ENCODE assay signal across 9 cellular contexts in the genomic region with DNA sequence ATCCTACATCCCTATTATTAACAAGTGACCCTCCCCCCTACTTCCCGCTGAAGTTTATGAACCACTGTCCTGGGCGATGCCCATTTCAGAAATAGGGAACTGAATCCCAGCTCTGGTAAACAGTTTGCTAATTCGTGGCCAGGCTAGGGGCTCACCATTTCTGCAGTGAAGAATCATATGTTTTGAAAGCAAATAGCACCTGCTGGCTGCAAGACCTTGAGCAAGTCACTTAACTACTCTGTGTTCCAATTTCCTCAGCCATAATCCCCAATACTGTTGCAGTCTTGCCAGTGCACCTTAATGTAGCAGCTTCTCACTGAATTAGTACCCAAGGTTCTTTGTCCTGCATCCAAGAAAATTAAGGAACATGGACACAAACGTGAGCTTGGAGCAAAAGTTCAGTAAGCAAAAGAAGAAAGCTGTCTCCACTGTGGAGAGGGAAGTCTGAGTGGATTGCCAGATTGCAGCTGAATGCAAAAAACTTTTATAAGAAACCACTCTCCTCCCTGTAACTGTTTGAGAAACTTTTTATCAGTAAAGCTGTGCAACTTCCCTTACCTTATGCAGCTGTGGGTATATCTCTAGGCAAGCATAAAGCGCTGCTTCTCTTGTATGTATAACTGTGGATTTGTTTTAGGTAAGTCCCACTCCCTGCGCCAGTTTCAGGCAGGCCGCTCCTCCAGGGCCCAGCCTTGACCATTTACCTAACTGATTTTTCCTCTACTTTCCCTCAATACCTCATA. TPM values are rescaled to one million over a fixed set of nuclear protein-coding genes. Genes with fewer than 3 reads are reported as not detected.
A peak's percentile ranks its signal among the peaks of the same experiment; 100 is the strongest.
DNase-seq lines count a peak whose midpoint lies in the region; ATAC-seq and FAIRE-seq lines count a peak whose summit lies in the region.
"Had no signal": no experiment of that assay in that cellular context is flagged by ENCODE, and none has a peak within 500 bp of the region (broad histone marks: within the 10 kb centered on the region; RNA-seq: fewer than 3 reads in every experiment).

No MANE protein-coding gene starts in this region.

- no peak overlapping the region for H3K18ac ChIP-seq in mesenchymal stem cell (ENCODE audit: low read depth in 1 of 2, low read length in 2 of 2)

- intact Hi-C loops in activated naive CD4-positive, alpha-beta T cell treated with anti-CD3 and anti-CD28 coated beads for 36 hours (cut with micrococcal nuclease) = loop anchor here (1.0 to 5.0 kb wide), 4 partner anchors 29 to 410 kb away; partner anchors contain the start of gene OAS2
- intact Hi-C loops in activated T-helper 1 cell treated with anti-CD3 and anti-CD28 coated beads, Interleukin-12 subunit alpha, Interleukin-12 subunit beta, Interleukin-2, Interleukin-4 antibody, amounts not matched to agents 30 ng/mL and 10 ng/mL and 1 ng/mL, durations not matched to agents 14 hours and 24 hours and 36 hours (cut with micrococcal nuclease) = no loop called here

- H3K36me3 Mint-ChIP-seq in activated naive CD4-positive, alpha-beta T cell treated with anti-CD3 and anti-CD28 coated beads for 36 hours (ENCODE audit: low read depth) = peaks cover 24% of the 10 kb centered on the region
- peaks cover 39% of the 10 kb centered on the region for H3K36me3 Mint-ChIP-seq in activated T-helper 1 cell treated with anti-CD3 and anti-CD28 coated beads, Interleukin-12 subunit alpha, Interleukin-12 subunit beta, Interleukin-2, Interleukin-4 antibody, amounts not matched to agents 30 ng/mL and 10 ng/mL and 1 ng/mL, durations not matched to agents 14 hours and 24 hours and 36 hours (ENCODE audit: low read depth)

- peak overlapping the region; percentile 81 for H3K27ac Mint-ChIP-seq in activated naive CD4-positive, alpha-beta T cell treated with anti-CD3 and anti-CD28 coated beads for 36 hours
- H3K27ac Mint-ChIP-seq in activated T-helper 1 cell treated with anti-CD3 and anti-CD28 coated beads, Interleukin-12 subunit alpha, Interleukin-12 subunit beta, Interleukin-2, Interleukin-4 antibody, amounts not matched to agents 30 ng/mL and 10 ng/mL and 1 ng/mL, durations not matched to agents 14 hours and 24 hours and 36 hours = peak overlapping the region; percentile 95

- WGBS in mesenchymal stem cell = 68% methylated on average over 4 of the region's 7 CpGs

- H4K91ac ChIP-seq in mesenchymal stem cell (ENCODE audit: low read length) = no peak overlapping the region

- H2BK12ac ChIP-seq in mesenchymal stem cell (ENCODE audit: low read length in 2 of 2) = no peak overlapping the region

- no peak overlapping the region for H3K27ac ChIP-seq in mesenchymal stem cell (ENCODE audit: low read length, poor library complexity, severe bottlenecking)

- no peaks in the 10 kb centered on the region for H3K27me3 Mint-ChIP-seq in activated naive CD4-positive, alpha-beta T cell treated with anti-CD3 and anti-CD28 coated beads for 36 hours (ENCODE audit: low read depth)
- no peaks in the 10 kb centered on the region for H3K27me3 Mint-ChIP-seq in activated T-helper 1 cell treated with anti-CD3 and anti-CD28 coated beads, Interleukin-12 subunit alpha, Interleukin-12 subunit beta, Interleukin-2, Interleukin-4 antibody, amounts not matched to agents 30 ng/mL and 10 ng/mL and 1 ng/mL, durations not matched to agents 14 hours and 24 hours and 36 hours (ENCODE audit: insufficient read depth)

- peaks cover 2% of the 10 kb centered on the region for H3K9me3 Mint-ChIP-seq in activated naive CD4-positive, alpha-beta T cell treated with anti-CD3 and anti-CD28 coated beads for 36 hours
- peaks cover 11% of the 10 kb centered on the region for H3K9me3 Mint-ChIP-seq in activated T-helper 1 cell treated with anti-CD3 and anti-CD28 coated beads, Interleukin-12 subunit alpha, Interleukin-12 subunit beta, Interleukin-2, Interleukin-4 antibody, amounts not matched to agents 30 ng/mL and 10 ng/mL and 1 ng/mL, durations not matched to agents 14 hours and 24 hours and 36 hours

- H3K27me3 ChIP-seq in mesenchymal stem cell (ENCODE audit: control insufficient read depth in 1 of 2, insufficient read depth in 1 of 2, low read length in 2 of 2) = no peaks in the 10 kb centered on the region

- H3K79me1 ChIP-seq in mesenchymal stem cell (replicated peaks; ENCODE audit: low read length, poor library complexity, severe bottlenecking) = no peaks in the 10 kb centered on the region

- peaks cover 20% of the 10 kb centered on the region for H3K9me3 ChIP-seq in mesenchymal stem cell (ENCODE audit: control insufficient read depth, low read length)

- peaks cover 56% of the 10 kb centered on the region for H3K4me1 Mint-ChIP-seq in activated naive CD4-positive, alpha-beta T cell treated with anti-CD3 and anti-CD28 coated beads for 36 hours (ENCODE audit: low read depth)
- H3K4me1 Mint-ChIP-seq in activated T-helper 1 cell treated with anti-CD3 and anti-CD28 coated beads, Interleukin-12 subunit alpha, Interleukin-12 subunit beta, Interleukin-2, Interleukin-4 antibody, amounts not matched to agents 30 ng/mL and 10 ng/mL and 1 ng/mL, durations not matched to agents 14 hours and 24 hours and 36 hours (ENCODE audit: low read depth) = peaks cover 87% of the 10 kb centered on the region

- no peak overlapping the region for H2BK5ac ChIP-seq in mesenchymal stem cell (ENCODE audit: low read depth, low read length, poor library complexity, severe bottlenecking)

- no peak overlapping the region for H2BK120ac ChIP-seq in mesenchymal stem cell (ENCODE audit: low read depth, low read length)

- H2AK5ac ChIP-seq in mesenchymal stem cell (ENCODE audit: low read length, severe bottlenecking) = no peak overlapping the region

- H3K36me3 ChIP-seq in mesenchymal stem cell (ENCODE audit: control insufficient read depth in 1 of 2, insufficient read depth in 2 of 2, low read depth in 1 of 2, low read length in 2 of 2) = peaks cover 3 to 27% of the 10 kb centered on the region in 2 experiments

- DNase-seq in activated naive CD4-positive, alpha-beta T cell treated with anti-CD3 and anti-CD28 coated beads for 36 hours = no peak
- no peak for DNase-seq in activated naive CD4-positive, alpha-beta T cell treated with Interleukin-2 at 50 U/mL for 16 hours
- no peak for DNase-seq in activated T-helper 1 cell treated with anti-CD3 and anti-CD28 coated beads, Interleukin-12 subunit alpha, Interleukin-12 subunit beta, Interleukin-2, Interleukin-4 antibody, amounts not matched to agents 30 ng/mL and 10 ng/mL and 1 ng/mL, durations not matched to agents 14 hours and 24 hours and 36 hours (ENCODE audit: low spot score)
- DNase-seq in mesenchymal stem cell = no peak
- DNase-seq in urothelium cell line (ENCODE audit: low spot score) = no peak
- no peak for DNase-seq in NCI-H2227 treated with DMSO at 0.1 percent for 48 hours (lab: John Stamatoyannopoulos, UW)
- DNase-seq in NCI-H2196 treated with DMSO at 0.1 percent for 48 hours (lab: John Stamatoyannopoulos, UW; ENCODE audit: unreplicated experiment) = no peak

- ATAC-seq in HG03097 (IDR thresholded peaks at IDR 0.05; ENCODE audit: low FRiP score, unreplicated experiment) = peak; percentile 30

- peak overlapping the region in 1 of 2 experiments; percentile 90 for H3K4me3 ChIP-seq in mesenchymal stem cell (ENCODE audit: insufficient read depth in 1 of 2, low read depth in 1 of 2, low read length in 2 of 2)

- H3K14ac ChIP-seq in mesenchymal stem cell (ENCODE audit: low read length in 2 of 2) = no peak overlapping the region

- no peak overlapping the region for H3K4ac ChIP-seq in mesenchymal stem cell (ENCODE audit: low read depth in 1 of 2, low read length in 2 of 2)

- CTCF ChIA-PET in activated naive CD4-positive, alpha-beta T cell treated with anti-CD3 and anti-CD28 coated beads for 36 hours (lab: Charles Lee) = interaction anchor here (0.6 to 4.5 kb wide), 11 partner anchors 8 to 1059 kb away, joined by 3 to 23 read pairs (median 4); partner anchors contain the start of genes OAS2 and OAS3

- H3K4me2 ChIP-seq in mesenchymal stem cell (ENCODE audit: low read length, poor library complexity, severe bottlenecking) = no peak overlapping the region

- no peak overlapping the region for H3K23ac ChIP-seq in mesenchymal stem cell (ENCODE audit: low read length in 2 of 2)

- H3K9ac ChIP-seq in mesenchymal stem cell (ENCODE audit: low read length) = peak overlapping the region; percentile 90

- H2BK15ac ChIP-seq in mesenchymal stem cell (ENCODE audit: low read depth, poor library complexity, severe bottlenecking) = no peak overlapping the region

- no peak overlapping the region for H2AFZ ChIP-seq in mesenchymal stem cell (ENCODE audit: low read depth, low read length)

- FAIRE-seq in urothelium cell line (lab: Jason Lieb, UNC) = no peak

- peaks cover 13% of the 10 kb centered on the region for H3K4me1 ChIP-seq in mesenchymal stem cell (ENCODE audit: control insufficient read depth, insufficient read depth, low read depth, low read length)

- peak overlapping the region; percentile 87 for H3K4me3 Mint-ChIP-seq in activated naive CD4-positive, alpha-beta T cell treated with anti-CD3 and anti-CD28 coated beads for 36 hours
- peak overlapping the region; percentile 95 for H3K4me3 Mint-ChIP-seq in activated T-helper 1 cell treated with anti-CD3 and anti-CD28 coated beads, Interleukin-12 subunit alpha, Interleukin-12 subunit beta, Interleukin-2, Interleukin-4 antibody, amounts not matched to agents 30 ng/mL and 10 ng/mL and 1 ng/mL, durations not matched to agents 14 hours and 24 hours and 36 hours

- no peak overlapping the region for H4K8ac ChIP-seq in mesenchymal stem cell (ENCODE audit: low read length)

RNA-seq across cellular contexts. Expression of gene OAS1, which starts 0.8 kb away (rescaled TPM):
- 10 to 100 TPM; 41.6 to 41.7 TPM for total RNA-seq in activated naive CD4-positive, alpha-beta T cell treated with anti-CD3 and anti-CD28 coated beads for 36 hours
- 24.2 and 29.2 TPM in 2 replicates for total RNA-seq in activated T-helper 1 cell treated with anti-CD3 and anti-CD28 coated beads, Interleukin-12 subunit alpha, Interleukin-12 subunit beta, Interleukin-2, Interleukin-4 antibody, amounts not matched to agents 30 ng/mL and 10 ng/mL and 1 ng/mL, durations not matched to agents 14 hours and 24 hours and 36 hours
- polyA plus RNA-seq in mesenchymal stem cell (2013, experiment 1 of 2) = 1.4 TPM
- 1.7 TPM for polyA plus RNA-seq in mesenchymal stem cell (2013, experiment 2 of 2)
- polyA plus RNA-seq: neural cell had no signal

RNA-seq across cellular contexts. Expression of gene OAS3, which starts 30.7 kb away (rescaled TPM):
- 10 to 100 TPM; 26.1 to 28.0 TPM for total RNA-seq in activated naive CD4-positive, alpha-beta T cell treated with anti-CD3 and anti-CD28 coated beads for 36 hours
- total RNA-seq in activated T-helper 1 cell treated with anti-CD3 and anti-CD28 coated beads, Interleukin-12 subunit alpha, Interleukin-12 subunit beta, Interleukin-2, Interleukin-4 antibody, amounts not matched to agents 30 ng/mL and 10 ng/mL and 1 ng/mL, durations not matched to agents 14 hours and 24 hours and 36 hours = 50.1 and 54.2 TPM in 2 replicates
- polyA plus RNA-seq in mesenchymal stem cell (2013, experiment 1 of 2) = 4.0 TPM
- polyA plus RNA-seq in mesenchymal stem cell (2013, experiment 2 of 2) = 4.0 TPM
- polyA plus RNA-seq: neural cell had no signal
